ENCODE assay signal across 1 cellular context in the genomic region with DNA sequence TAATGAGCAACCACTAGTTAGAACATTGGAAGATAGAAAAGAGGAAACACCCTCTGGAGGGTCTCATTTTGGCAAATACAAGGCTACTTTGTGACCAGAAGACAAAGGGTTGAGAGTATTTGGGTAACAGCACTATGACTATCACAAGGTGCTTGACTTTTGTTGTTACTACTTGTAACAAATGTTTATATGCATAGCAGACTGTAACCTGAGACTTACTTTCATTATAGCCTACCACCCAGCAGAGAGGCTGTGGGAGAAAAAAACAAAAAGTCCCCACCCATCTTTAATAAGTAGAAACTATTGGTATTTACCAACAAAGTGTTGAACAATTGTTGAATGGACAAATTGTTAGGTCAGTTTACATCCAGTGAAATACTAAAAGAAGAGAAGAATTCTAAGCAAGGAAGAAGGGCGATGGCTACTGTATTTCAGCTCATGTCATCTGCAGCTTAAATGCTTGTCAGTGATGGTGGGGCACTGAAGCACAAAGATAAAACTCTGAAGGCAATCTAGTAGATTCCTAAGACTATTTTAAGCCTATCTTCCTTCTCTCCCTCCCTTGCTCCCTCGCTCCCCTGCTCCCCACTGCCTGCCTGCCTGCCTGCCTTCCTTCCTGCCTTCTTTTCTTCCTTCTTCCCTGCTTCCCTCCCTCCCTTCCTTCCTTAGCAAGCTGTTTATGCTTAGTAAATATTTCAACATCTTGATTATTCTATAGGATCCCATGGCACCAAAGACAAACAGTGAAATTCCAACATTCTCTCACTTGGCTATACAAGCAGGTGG.
TF ChIP-seq lines count a peak whose summit lies in the region.

No MANE protein-coding gene starts in this region.

TF ChIP-seq in GM23338, 12 proteins besides CTCF, POLR2A, EP300 and RAD21:
- TF ChIP-seq, protein P1, sequence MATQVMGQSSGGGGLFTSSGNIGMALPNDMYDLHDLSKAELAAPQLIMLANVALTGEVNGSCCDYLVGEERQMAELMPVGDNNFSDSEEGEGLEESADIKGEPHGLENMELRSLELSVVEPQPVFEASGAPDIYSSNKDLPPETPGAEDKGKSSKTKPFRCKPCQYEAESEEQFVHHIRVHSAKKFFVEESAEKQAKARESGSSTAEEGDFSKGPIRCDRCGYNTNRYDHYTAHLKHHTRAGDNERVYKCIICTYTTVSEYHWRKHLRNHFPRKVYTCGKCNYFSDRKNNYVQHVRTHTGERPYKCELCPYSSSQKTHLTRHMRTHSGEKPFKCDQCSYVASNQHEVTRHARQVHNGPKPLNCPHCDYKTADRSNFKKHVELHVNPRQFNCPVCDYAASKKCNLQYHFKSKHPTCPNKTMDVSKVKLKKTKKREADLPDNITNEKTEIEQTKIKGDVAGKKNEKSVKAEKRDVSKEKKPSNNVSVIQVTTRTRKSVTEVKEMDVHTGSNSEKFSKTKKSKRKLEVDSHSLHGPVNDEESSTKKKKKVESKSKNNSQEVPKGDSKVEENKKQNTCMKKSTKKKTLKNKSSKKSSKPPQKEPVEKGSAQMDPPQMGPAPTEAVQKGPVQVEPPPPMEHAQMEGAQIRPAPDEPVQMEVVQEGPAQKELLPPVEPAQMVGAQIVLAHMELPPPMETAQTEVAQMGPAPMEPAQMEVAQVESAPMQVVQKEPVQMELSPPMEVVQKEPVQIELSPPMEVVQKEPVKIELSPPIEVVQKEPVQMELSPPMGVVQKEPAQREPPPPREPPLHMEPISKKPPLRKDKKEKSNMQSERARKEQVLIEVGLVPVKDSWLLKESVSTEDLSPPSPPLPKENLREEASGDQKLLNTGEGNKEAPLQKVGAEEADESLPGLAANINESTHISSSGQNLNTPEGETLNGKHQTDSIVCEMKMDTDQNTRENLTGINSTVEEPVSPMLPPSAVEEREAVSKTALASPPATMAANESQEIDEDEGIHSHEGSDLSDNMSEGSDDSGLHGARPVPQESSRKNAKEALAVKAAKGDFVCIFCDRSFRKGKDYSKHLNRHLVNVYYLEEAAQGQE (IDR thresholded peaks at IDR 0.05; ENCODE audit: unreplicated experiment): no peak
- TF ChIP-seq POLR2AphosphoS5 (IDR thresholded peaks at IDR 0.05; ENCODE audit: low read depth) (no peak), NANOG (IDR thresholded peaks at IDR 0.05; ENCODE audit: borderline replicate concordance) (no peak), EZH2phosphoT487 (IDR thresholded peaks at IDR 0.05; ENCODE audit: unreplicated experiment) (no peak), ZNF114 (CRISPR knock-in tag; IDR thresholded peaks at IDR 0.05) (no peak), EZH2 (IDR thresholded peaks at IDR 0.05; ENCODE audit: low read depth, unreplicated experiment) (no peak), STAT1 (IDR thresholded peaks at IDR 0.05; ENCODE audit: unreplicated experiment) (no peak), JUNB (IDR thresholded peaks at IDR 0.05; ENCODE audit: unreplicated experiment) (no peak), ZNF331 (CRISPR knock-in tag; IDR thresholded peaks at IDR 0.05; ENCODE audit: low read depth) (no peak), CREB1 (CRISPR knock-in tag; IDR thresholded peaks at IDR 0.05; ENCODE audit: low read depth) (no peak)
- TF ChIP-seq, protein P2, sequence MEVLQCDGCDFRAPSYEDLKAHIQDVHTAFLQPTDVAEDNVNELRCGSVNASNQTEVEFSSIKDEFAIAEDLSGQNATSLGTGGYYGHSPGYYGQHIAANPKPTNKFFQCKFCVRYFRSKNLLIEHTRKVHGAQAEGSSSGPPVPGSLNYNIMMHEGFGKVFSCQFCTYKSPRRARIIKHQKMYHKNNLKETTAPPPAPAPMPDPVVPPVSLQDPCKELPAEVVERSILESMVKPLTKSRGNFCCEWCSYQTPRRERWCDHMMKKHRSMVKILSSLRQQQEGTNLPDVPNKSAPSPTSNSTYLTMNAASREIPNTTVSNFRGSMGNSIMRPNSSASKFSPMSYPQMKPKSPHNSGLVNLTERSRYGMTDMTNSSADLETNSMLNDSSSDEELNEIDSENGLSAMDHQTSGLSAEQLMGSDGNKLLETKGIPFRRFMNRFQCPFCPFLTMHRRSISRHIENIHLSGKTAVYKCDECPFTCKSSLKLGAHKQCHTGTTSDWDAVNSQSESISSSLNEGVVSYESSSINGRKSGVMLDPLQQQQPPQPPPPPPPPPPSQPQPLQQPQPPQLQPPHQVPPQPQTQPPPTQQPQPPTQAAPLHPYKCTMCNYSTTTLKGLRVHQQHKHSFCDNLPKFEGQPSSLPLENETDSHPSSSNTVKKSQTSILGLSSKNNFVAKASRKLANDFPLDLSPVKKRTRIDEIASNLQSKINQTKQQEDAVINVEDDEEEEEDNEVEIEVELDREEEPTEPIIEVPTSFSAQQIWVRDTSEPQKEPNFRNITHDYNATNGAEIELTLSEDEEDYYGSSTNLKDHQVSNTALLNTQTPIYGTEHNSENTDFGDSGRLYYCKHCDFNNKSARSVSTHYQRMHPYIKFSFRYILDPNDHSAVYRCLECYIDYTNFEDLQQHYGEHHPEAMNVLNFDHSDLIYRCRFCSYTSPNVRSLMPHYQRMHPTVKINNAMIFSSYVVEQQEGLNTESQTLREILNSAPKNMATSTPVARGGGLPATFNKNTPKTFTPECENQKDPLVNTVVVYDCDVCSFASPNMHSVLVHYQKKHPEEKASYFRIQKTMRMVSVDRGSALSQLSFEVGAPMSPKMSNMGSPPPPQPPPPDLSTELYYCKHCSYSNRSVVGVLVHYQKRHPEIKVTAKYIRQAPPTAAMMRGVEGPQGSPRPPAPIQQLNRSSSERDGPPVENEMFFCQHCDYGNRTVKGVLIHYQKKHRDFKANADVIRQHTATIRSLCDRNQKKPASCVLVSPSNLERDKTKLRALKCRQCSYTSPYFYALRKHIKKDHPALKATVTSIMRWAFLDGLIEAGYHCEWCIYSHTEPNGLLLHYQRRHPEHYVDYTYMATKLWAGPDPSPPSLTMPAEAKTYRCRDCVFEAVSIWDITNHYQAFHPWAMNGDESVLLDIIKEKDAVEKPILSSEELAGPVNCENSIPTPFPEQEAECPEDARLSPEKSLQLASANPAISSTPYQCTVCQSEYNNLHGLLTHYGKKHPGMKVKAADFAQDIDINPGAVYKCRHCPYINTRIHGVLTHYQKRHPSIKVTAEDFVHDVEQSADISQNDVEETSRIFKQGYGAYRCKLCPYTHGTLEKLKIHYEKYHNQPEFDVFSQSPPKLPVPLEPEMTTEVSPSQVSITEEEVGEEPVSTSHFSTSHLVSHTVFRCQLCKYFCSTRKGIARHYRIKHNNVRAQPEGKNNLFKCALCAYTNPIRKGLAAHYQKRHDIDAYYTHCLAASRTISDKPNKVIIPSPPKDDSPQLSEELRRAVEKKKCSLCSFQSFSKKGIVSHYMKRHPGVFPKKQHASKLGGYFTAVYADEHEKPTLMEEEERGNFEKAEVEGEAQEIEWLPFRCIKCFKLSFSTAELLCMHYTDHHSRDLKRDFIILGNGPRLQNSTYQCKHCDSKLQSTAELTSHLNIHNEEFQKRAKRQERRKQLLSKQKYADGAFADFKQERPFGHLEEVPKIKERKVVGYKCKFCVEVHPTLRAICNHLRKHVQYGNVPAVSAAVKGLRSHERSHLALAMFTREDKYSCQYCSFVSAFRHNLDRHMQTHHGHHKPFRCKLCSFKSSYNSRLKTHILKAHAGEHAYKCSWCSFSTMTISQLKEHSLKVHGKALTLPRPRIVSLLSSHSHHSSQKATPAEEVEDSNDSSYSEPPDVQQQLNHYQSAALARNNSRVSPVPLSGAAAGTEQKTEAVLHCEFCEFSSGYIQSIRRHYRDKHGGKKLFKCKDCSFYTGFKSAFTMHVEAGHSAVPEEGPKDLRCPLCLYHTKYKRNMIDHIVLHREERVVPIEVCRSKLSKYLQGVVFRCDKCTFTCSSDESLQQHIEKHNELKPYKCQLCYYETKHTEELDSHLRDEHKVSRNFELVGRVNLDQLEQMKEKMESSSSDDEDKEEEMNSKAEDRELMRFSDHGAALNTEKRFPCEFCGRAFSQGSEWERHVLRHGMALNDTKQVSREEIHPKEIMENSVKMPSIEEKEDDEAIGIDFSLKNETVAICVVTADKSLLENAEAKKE (CRISPR knock-in tag; IDR thresholded peaks at IDR 0.05): no peak
- TF ChIP-seq, protein P3, sequence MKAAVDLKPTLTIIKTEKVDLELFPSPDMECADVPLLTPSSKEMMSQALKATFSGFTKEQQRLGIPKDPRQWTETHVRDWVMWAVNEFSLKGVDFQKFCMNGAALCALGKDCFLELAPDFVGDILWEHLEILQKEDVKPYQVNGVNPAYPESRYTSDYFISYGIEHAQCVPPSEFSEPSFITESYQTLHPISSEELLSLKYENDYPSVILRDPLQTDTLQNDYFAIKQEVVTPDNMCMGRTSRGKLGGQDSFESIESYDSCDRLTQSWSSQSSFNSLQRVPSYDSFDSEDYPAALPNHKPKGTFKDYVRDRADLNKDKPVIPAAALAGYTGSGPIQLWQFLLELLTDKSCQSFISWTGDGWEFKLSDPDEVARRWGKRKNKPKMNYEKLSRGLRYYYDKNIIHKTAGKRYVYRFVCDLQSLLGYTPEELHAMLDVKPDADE (IDR thresholded peaks at IDR 0.05): no peak
